16 cellular contexts compared by ENCODE assay signal in genomic region chr5:14660836-14661235, GRCh38. TPM values are rescaled to one million over a fixed set of nuclear protein-coding genes. Genes with fewer than 3 reads are reported as not detected.
A peak's percentile ranks its signal among the peaks of the same experiment; 100 is the strongest.
DNase-seq lines count a peak whose midpoint lies in the region; ATAC-seq and TF ChIP-seq lines count a peak whose summit lies in the region.
"Had no signal": no experiment of that assay in that cellular context is flagged by ENCODE, and none has a peak within 500 bp of the region (broad histone marks: within the 10 kb centered on the region; RNA-seq: fewer than 3 reads in every experiment).

No MANE protein-coding gene starts in this region.

- no peak overlapping the region for H4K5ac ChIP-seq in IMR-90 (ENCODE audit: low read depth, low read length)

- peaks cover 13% of the 10 kb centered on the region for H3K4me1 Mint-ChIP-seq in type B pancreatic cell (ENCODE audit: unreplicated experiment)

- peak overlapping the region; percentile 75; the same call in 1 of the 2 replicates for H2AK5ac ChIP-seq in IMR-90 (ENCODE audit: low read depth, low read length)

- H3K36me3 ChIP-seq in heart left ventricle: no peaks in the 10 kb centered on the region
- H3K36me3 ChIP-seq in IMR-90 (ENCODE audit: control insufficient read depth, insufficient read depth, low read length): no peaks in the 10 kb centered on the region

- H2BK15ac ChIP-seq in IMR-90 (ENCODE audit: low read depth, low read length): peak overlapping the region; percentile 45; the same call in 1 of the 3 replicates

- H3K9me3 ChIP-seq in right cardiac atrium (ENCODE audit: control insufficient read depth, low read length) (no peaks in the 10 kb centered on the region), heart left ventricle (no peaks in the 10 kb centered on the region), IMR-90 (ENCODE audit: control insufficient read depth, insufficient read depth, low read length) (no peaks in the 10 kb centered on the region)

- H3K4me1 ChIP-seq in right cardiac atrium (ENCODE audit: control insufficient read depth, insufficient read depth, low read length) (no peaks in the 10 kb centered on the region), heart left ventricle (peaks cover 0 to 17% (median 13%) of the 10 kb centered on the region in 12 donors), IMR-90 (ENCODE audit: control insufficient read depth, insufficient read depth, low read length) (peaks cover 4% of the 10 kb centered on the region)

- peaks cover 12% of the 10 kb centered on the region; the same call in 1 of the 2 replicates for H4K20me1 ChIP-seq in IMR-90 (ENCODE audit: insufficient read depth, low read length)

- no peak overlapping the region for H3K27ac Mint-ChIP-seq in type B pancreatic cell
- H3K27ac Mint-ChIP-seq: activated naive CD4-positive, alpha-beta T cell treated with anti-CD3 and anti-CD28 coated beads for 36 hours had no signal

- peak overlapping the region; percentile 59 for H2BK5ac ChIP-seq in IMR-90 (ENCODE audit: low read depth, low read length, poor library complexity, severe bottlenecking)

- H3K14ac ChIP-seq in IMR-90 (replicated peaks; ENCODE audit: low read depth, low read length): peak overlapping the region; percentile 59; the same call in 1 of the 2 replicates

- H4K8ac ChIP-seq in IMR-90 (ENCODE audit: low read depth in 2 of 2, low read length in 2 of 2): peak overlapping the region in 1 of 2 experiments; percentile 52; a peak in 1 of 4 replicates

- peaks cover 5% of the 10 kb centered on the region for H3K36me3 Mint-ChIP-seq in type B pancreatic cell

- H3K4me3 Mint-ChIP-seq in type B pancreatic cell: no peak overlapping the region
- H3K4me3 Mint-ChIP-seq: activated naive CD4-positive, alpha-beta T cell treated with anti-CD3 and anti-CD28 coated beads for 36 hours had no signal

- H3K18ac ChIP-seq in IMR-90 (ENCODE audit: low read depth, low read length): no peak overlapping the region

- peaks cover 15 to 33% of the 10 kb centered on the region in 2 experiments for H3K79me1 ChIP-seq in IMR-90 (ENCODE audit: low read depth in 1 of 2, low read length in 2 of 2)

- H3K27me3 ChIP-seq in right cardiac atrium (ENCODE audit: control insufficient read depth, insufficient read depth) (no peaks in the 10 kb centered on the region), heart left ventricle (no peaks in the 10 kb centered on the region), IMR-90 (ENCODE audit: control insufficient read depth, insufficient read depth, low read length) (no peaks in the 10 kb centered on the region; the same call in 1 of the 2 replicates)

- dilution Hi-C loops in IMR-90 (cut with HindIII; ENCODE audit: low sequenced_read_pairs, unreplicated experiment): no loop called here

- in situ Hi-C loops in IMR-90 (cut with MboI; ENCODE audit: low sequenced_read_pairs): loop anchor here (25.0 kb wide), 2 partner anchors 549 to 674 kb away; no protein-coding TSS in a partner anchor

- ATAC-seq in right cardiac atrium (no peak), heart left ventricle (no peak), IMR-90 (ENCODE audit: low read depth) (no peak)
- ATAC-seq: HCT116 had no signal

- 73% methylated on average over 2 of the region's 2 CpGs for WGBS in right cardiac atrium
- WGBS in heart left ventricle, 4 donors: 65 to 76% (median 71%) methylated on average over 2 of the region's 2 CpGs
- WGBS in IMR-90 (ENCODE audit: extremely low coverage in 2 of 2, insufficient read length in 1 of 2), 2 experiments: no CpG with 5 or more reads among the region's 2 CpGs

- H3K9me1 ChIP-seq in IMR-90 (ENCODE audit: insufficient read depth, low read length): peaks cover 7% of the 10 kb centered on the region; the same call in 1 of the 2 replicates

- no peak for TF ChIP-seq RAD21 in IMR-90 (IDR thresholded peaks at IDR 0.05; ENCODE audit: low read length)

- no peak overlapping the region for H2AFZ ChIP-seq in IMR-90 (replicated peaks; ENCODE audit: low read length, poor library complexity)

- H3K9me3 Mint-ChIP-seq in type B pancreatic cell: no peaks in the 10 kb centered on the region

- H2AK9ac ChIP-seq in IMR-90 (replicated peaks; ENCODE audit: low read depth, low read length, poor library complexity): no peak overlapping the region

- H3K27me3 Mint-ChIP-seq in type B pancreatic cell: no peaks in the 10 kb centered on the region

- intact Hi-C loops in right cardiac atrium (cut with DNase I) (no loop called here), heart left ventricle (cut with DNase I) (loop anchor here in 2 of 10 donors (5.0 kb wide), 2 partner anchors 269 to 309 kb away; no protein-coding TSS in a partner anchor), IMR-90 (cut with micrococcal nuclease) (no loop called here)

- H3K9ac ChIP-seq in IMR-90 (ENCODE audit: low read depth, low read length): no peak overlapping the region

- H3K4me3 ChIP-seq in right cardiac atrium (ENCODE audit: low read length) (no peak overlapping the region), heart left ventricle (no peak overlapping the region), IMR-90 (ENCODE audit: insufficient read depth, low read depth, low read length) (no peak overlapping the region), epithelial cell of esophagus (ENCODE audit: low read length) (no peak overlapping the region)

- no peak overlapping the region for H4K91ac ChIP-seq in IMR-90 (ENCODE audit: insufficient read depth, low read depth, low read length)

- BruUV-seq in IMR-90 (replicated peaks; lab: Mats Ljungman, UMichigan): no TSS peak

- H2BK120ac ChIP-seq in IMR-90 (ENCODE audit: low read depth, low read length): peak overlapping the region; percentile 27

- TF ChIP-seq CTCF in heart left ventricle (IDR thresholded peaks at IDR 0.05) (no peak), IMR-90 (conservative IDR thresholded peaks at IDR 0.05; ENCODE audit: low read depth, low read length) (no peak), epithelial cell of esophagus (IDR thresholded peaks at IDR 0.05; ENCODE audit: insufficient read depth, low read depth, low read length, missing control alignments) (no peak), type B pancreatic cell (conservative IDR thresholded peaks at IDR 0.05) (no peak)

- no peak overlapping the region for H3K56ac ChIP-seq in IMR-90 (ENCODE audit: extremely low read depth, insufficient read depth, low read length)

- CTCF ChIA-PET in IMR-90 (lab: Yijun Ruan, JAX): interaction anchor here (1.8 kb wide), 1 partner anchor 13 kb away, joined by 7 read pairs; no protein-coding TSS in a partner anchor

- no peak overlapping the region for H3K4me2 ChIP-seq in IMR-90 (ENCODE audit: low read depth, low read length)

- no peak overlapping the region for H3K23ac ChIP-seq in IMR-90 (ENCODE audit: low read depth, low read length)

- peak overlapping the region; percentile 76; the same call in 1 of the 2 replicates for H2BK20ac ChIP-seq in IMR-90 (ENCODE audit: low read depth, low read length)

- TF ChIP-seq POLR2A in heart left ventricle (IDR thresholded peaks at IDR 0.05) (no peak), IMR-90 (IDR thresholded peaks at IDR 0.05; ENCODE audit: low read depth, low read length) (no peak)

- peak overlapping the region; percentile 57; the same call in 1 of the 2 replicates for H3K4ac ChIP-seq in IMR-90 (ENCODE audit: low read depth, low read length)

- no peak for DNase-seq in right cardiac atrium
- no peak for DNase-seq in heart left ventricle
- peak; percentile 25 for DNase-seq in IMR-90
- DNase-seq in epithelial cell of esophagus (ENCODE audit: low read depth): peak; percentile 37
- DNase-seq in stimulated activated CD4-positive, alpha-beta T cell treated with anti-CD3 and anti-CD28 coated beads, Interleukin-4, amount 100 ng/mL, for 1 hour: no peak
- no peak for DNase-seq in stimulated activated CD4-positive, alpha-beta T cell treated with anti-CD3 and anti-CD28 coated beads, Interleukin-12 subunit alpha, Interleukin-12 subunit beta, amount 100 ng/mL, for 4 hours
- DNase-seq in middle frontal gyrus (ENCODE audit: extremely low spot score, low spot score): no peak
- no peak for DNase-seq in type B pancreatic cell (ENCODE audit: extremely low spot score, unreplicated experiment)
- DNase-seq: activated CD4-positive, alpha-beta T cell treated with anti-CD3 and anti-CD28 coated beads, Interleukin-2, amount 50 U/mL, for 48 hours; activated naive CD4-positive, alpha-beta T cell treated with anti-CD3 and anti-CD28 coated beads for 36 hours; activated T-cell treated with anti-CD3 and anti-CD28 coated beads, Interleukin-2, amount 50 U/mL, for 1 hour; DMS79; NCI-H1105; NCI-H2081; T-helper 2 cell had no signal

- H3K27ac ChIP-seq in right cardiac atrium (ENCODE audit: low read length) (peak overlapping the region; percentile 8), heart left ventricle (no peak overlapping the region), IMR-90 (ENCODE audit: insufficient read depth, low read length) (peak overlapping the region; percentile 62; the same call in 1 of the 2 replicates)

- POLR2A ChIA-PET in IMR-90 (lab: Charles Lee; ENCODE audit: unreplicated experiment): no interaction called here

TF ChIP-seq in IMR-90, 13 proteins besides CTCF, POLR2A, EP300 and RAD21 (continues in another document):
- TF ChIP-seq CEBPB (IDR thresholded peaks at IDR 0.05; ENCODE audit: low read depth, low read length) (no peak), CHD1 (IDR thresholded peaks at IDR 0.05; ENCODE audit: low read depth, low read length) (no peak), USF2 (IDR thresholded peaks at IDR 0.05; ENCODE audit: low read depth, low read length) (no peak), MXI1 (IDR thresholded peaks at IDR 0.05; ENCODE audit: borderline replicate concordance, low read depth, low read length) (no peak), SMC3 (IDR thresholded peaks at IDR 0.05; ENCODE audit: low read depth, low read length) (no peak), MAFK (IDR thresholded peaks at IDR 0.05; ENCODE audit: low read depth, low read length) (no peak), MAZ (IDR thresholded peaks at IDR 0.05; ENCODE audit: borderline replicate concordance, low read depth, low read length) (no peak), FOS (IDR thresholded peaks at IDR 0.05; ENCODE audit: low read depth, low read length) (no peak), NFE2L2 (IDR thresholded peaks at IDR 0.05; ENCODE audit: low read depth, low read length) (no peak)

RNA-seq across cellular contexts. Expression of gene OTULIN, which starts 3.7 kb away (rescaled TPM):
- total RNA-seq in right cardiac atrium: 10 to 100 TPM; 18.2 to 20.4 (median 19.2) TPM
- polyA plus RNA-seq in right cardiac atrium: 6.0 TPM
- total RNA-seq in heart left ventricle: 10 to 100 TPM; 19.3 to 42.0 (median 27.5) TPM
- polyA plus RNA-seq in heart left ventricle: 10 to 100 TPM in 1 of 2 donors, 1 to 10 TPM in 1; 7.6 to 12.4 TPM
- total RNA-seq in IMR-90 (2012; rRNA removed): 19.5 and 20.3 TPM in 2 replicates
- polyA plus RNA-seq in IMR-90 (2012; rRNA removed): 5.9 and 6.9 TPM in 2 replicates
- polyA plus RNA-seq in IMR-90 (2012; cell fraction: cytosol; rRNA removed): 2.1 and 2.6 TPM in 2 replicates
- polyA plus RNA-seq in IMR-90 (2012; cell fraction: nucleus; rRNA removed; ENCODE audit: low replicate concordance): 5.2 and 6.8 TPM in 2 replicates
- 24.4 and 31.1 TPM in 2 replicates for total RNA-seq in type B pancreatic cell (ENCODE audit: low replicate concordance)

Comparison
In these comparisons a context has a peak if more than half of its experiments do, and no peak if none do; other contexts are left out.
1. H3K27ac ChIP-seq: peak in right cardiac atrium (single experiment) and IMR-90 (single experiment); none in heart left ventricle (0 of 12).
2. DNase-seq: peak in IMR-90 (single experiment) and epithelial cell of esophagus (single experiment); none in right cardiac atrium (0 of 3), heart left ventricle (0 of 5), stimulated activated CD4-positive, alpha-beta T cell treated with anti-CD3 and anti-CD28 coated beads, Interleukin-4, amount 100 ng/mL, for 1 hour (single experiment), stimulated activated CD4-positive, alpha-beta T cell treated with anti-CD3 and anti-CD28 coated beads, Interleukin-12 subunit alpha, Interleukin-12 subunit beta, amount 100 ng/mL, for 4 hours (single experiment), middle frontal gyrus (single experiment) and type B pancreatic cell (single experiment).